8 cellular contexts compared by ENCODE assay signal in genomic region chr16:56910654-56911539, GRCh38. TPM values are rescaled to one million over a fixed set of nuclear protein-coding genes. Genes with fewer than 3 reads are reported as not detected.
DNase-seq lines count a peak whose midpoint lies in the region; ATAC-seq and TF ChIP-seq lines count a peak whose summit lies in the region.

No MANE protein-coding gene starts in this region.

- H3K4me1 Mint-ChIP-seq in activated naive CD4-positive, alpha-beta T cell treated with anti-CD3 and anti-CD28 coated beads, Interleukin-2, amount 50 U/mL, for 24 hours: peaks cover 22% of the 10 kb centered on the region
- H3K4me1 Mint-ChIP-seq in activated naive CD4-positive, alpha-beta T cell treated with anti-CD3 and anti-CD28 coated beads, Interleukin-2, amount 10 ng/mL, durations not matched to agents 7 days and 5 days: peaks cover 25% of the 10 kb centered on the region
- peaks cover 10 to 26% (median 19%) of the 10 kb centered on the region in 3 donors for H3K4me1 Mint-ChIP-seq in T-cell
- peaks cover 58 to 77% of the 10 kb centered on the region in 2 donors for H3K4me1 Mint-ChIP-seq in stimulated activated naive B cell treated with anti-CD40 and anti-IgM and Interleukin-4, amounts not matched to agents 10 μg/mL and 1 μg/mL and 100 μg/mL, for 72 hours

- H3K27me3 Mint-ChIP-seq in activated naive CD4-positive, alpha-beta T cell treated with anti-CD3 and anti-CD28 coated beads, Interleukin-2, amount 50 U/mL, for 24 hours: no peaks in the 10 kb centered on the region
- peaks cover 49% of the 10 kb centered on the region for H3K27me3 Mint-ChIP-seq in activated naive CD4-positive, alpha-beta T cell treated with anti-CD3 and anti-CD28 coated beads, Interleukin-2, amount 10 ng/mL, durations not matched to agents 7 days and 5 days
- H3K27me3 Mint-ChIP-seq in T-cell: peaks cover 0 to 6% of the 10 kb centered on the region in 2 donors
- no peaks in the 10 kb centered on the region for H3K27me3 Mint-ChIP-seq in stimulated activated naive B cell treated with anti-CD40 and anti-IgM and Interleukin-4, amounts not matched to agents 10 μg/mL and 1 μg/mL and 100 μg/mL, for 72 hours

- peak overlapping the region; percentile 23 for H3K27ac Mint-ChIP-seq in activated naive CD4-positive, alpha-beta T cell treated with anti-CD3 and anti-CD28 coated beads, Interleukin-2, amount 50 U/mL, for 24 hours
- H3K27ac Mint-ChIP-seq in activated naive CD4-positive, alpha-beta T cell treated with anti-CD3 and anti-CD28 coated beads, Interleukin-2, amount 10 ng/mL, durations not matched to agents 7 days and 5 days: no peak overlapping the region
- peak overlapping the region; percentile 4 to 36 for H3K27ac Mint-ChIP-seq in T-cell
- H3K27ac Mint-ChIP-seq in stimulated activated naive B cell treated with anti-CD40 and anti-IgM and Interleukin-4, amounts not matched to agents 10 μg/mL and 1 μg/mL and 100 μg/mL, for 72 hours: peak overlapping the region; percentile 89

- H3K4me3 Mint-ChIP-seq in activated naive CD4-positive, alpha-beta T cell treated with anti-CD3 and anti-CD28 coated beads, Interleukin-2, amount 50 U/mL, for 24 hours: peak overlapping the region; percentile 26
- H3K4me3 Mint-ChIP-seq in activated naive CD4-positive, alpha-beta T cell treated with anti-CD3 and anti-CD28 coated beads, Interleukin-2, amount 10 ng/mL, durations not matched to agents 7 days and 5 days: no peak overlapping the region
- no peak overlapping the region for H3K4me3 Mint-ChIP-seq in T-cell
- H3K4me3 Mint-ChIP-seq in stimulated activated naive B cell treated with anti-CD40 and anti-IgM and Interleukin-4, amounts not matched to agents 10 μg/mL and 1 μg/mL and 100 μg/mL, for 72 hours: peak overlapping the region; percentile 60 to 65

- no peaks in the 10 kb centered on the region for H3K36me3 Mint-ChIP-seq in activated naive CD4-positive, alpha-beta T cell treated with anti-CD3 and anti-CD28 coated beads, Interleukin-2, amount 50 U/mL, for 24 hours
- H3K36me3 Mint-ChIP-seq in activated naive CD4-positive, alpha-beta T cell treated with anti-CD3 and anti-CD28 coated beads, Interleukin-2, amount 10 ng/mL, durations not matched to agents 7 days and 5 days: no peaks in the 10 kb centered on the region
- H3K36me3 Mint-ChIP-seq in T-cell: no peaks in the 10 kb centered on the region
- H3K36me3 Mint-ChIP-seq in stimulated activated naive B cell treated with anti-CD40 and anti-IgM and Interleukin-4, amounts not matched to agents 10 μg/mL and 1 μg/mL and 100 μg/mL, for 72 hours: peaks cover 8 to 31% of the 10 kb centered on the region in 2 donors

- POLR2A ChIA-PET in T-cell (lab: Charles Lee): no interaction called here

- ATAC-seq in T-cell (replicated peaks in 1 of 4) (no peak), GM18505 (IDR thresholded peaks at IDR 0.05; ENCODE audit: unreplicated experiment) (no peak), GM18520 (IDR thresholded peaks at IDR 0.05; ENCODE audit: unreplicated experiment) (no peak), GM19324 (IDR thresholded peaks at IDR 0.05; ENCODE audit: low FRiP score, unreplicated experiment) (no peak)
- peak; percentile 25 to 28 for ATAC-seq in stimulated activated naive B cell treated with anti-CD40 and anti-IgM and Interleukin-4, amounts not matched to agents 10 μg/mL and 1 μg/mL and 100 μg/mL, for 72 hours (replicated peaks)

- DNase-seq in activated naive CD4-positive, alpha-beta T cell treated with anti-CD3 and anti-CD28 coated beads, Interleukin-2, amount 10 ng/mL, durations not matched to agents 7 days and 5 days: no peak
- peak in 1 of 34 experiments; percentile 5 for DNase-seq in T-cell
- peak; percentile 69 for DNase-seq in glomerular visceral epithelial cell (ENCODE audit: extremely low spot score)
- peak; percentile 55 for DNase-seq in stimulated activated naive B cell treated with anti-CD40 and anti-IgM and Interleukin-4, amounts not matched to agents 10 μg/mL and 1 μg/mL and 100 μg/mL, for 72 hours

- TF ChIP-seq POLR2A in GM18505 (IDR thresholded peaks at IDR 0.05; ENCODE audit: borderline replicate concordance, extremely low read depth, insufficient read depth, insufficient read length): no peak

- CTCF ChIA-PET in activated naive CD4-positive, alpha-beta T cell treated with anti-CD3 and anti-CD28 coated beads, Interleukin-2, amount 10 ng/mL, durations not matched to agents 7 days and 5 days (lab: Charles Lee): interaction anchor here (1.5 kb wide), 1 partner anchor 8 kb away, joined by 3 read pairs; no protein-coding TSS in a partner anchor
- CTCF ChIA-PET in T-cell (lab: Charles Lee): interaction anchor here in 1 of 2 donors (0.7 kb wide), 2 partner anchors 16 to 996 kb away, joined by 3 to 8 read pairs; no protein-coding TSS in a partner anchor

- H3K9me3 Mint-ChIP-seq in activated naive CD4-positive, alpha-beta T cell treated with anti-CD3 and anti-CD28 coated beads, Interleukin-2, amount 50 U/mL, for 24 hours: no peaks in the 10 kb centered on the region
- H3K9me3 Mint-ChIP-seq in activated naive CD4-positive, alpha-beta T cell treated with anti-CD3 and anti-CD28 coated beads, Interleukin-2, amount 10 ng/mL, durations not matched to agents 7 days and 5 days: no peaks in the 10 kb centered on the region
- peaks cover 0 to 5% (median 0%) of the 10 kb centered on the region in 3 donors for H3K9me3 Mint-ChIP-seq in T-cell
- peaks cover 0 to 4% of the 10 kb centered on the region in 2 donors for H3K9me3 Mint-ChIP-seq in stimulated activated naive B cell treated with anti-CD40 and anti-IgM and Interleukin-4, amounts not matched to agents 10 μg/mL and 1 μg/mL and 100 μg/mL, for 72 hours

RNA-seq across cellular contexts. Expression of gene HERPUD1, which starts 21.0 kb away (rescaled TPM):
- total RNA-seq in T-cell: 100 to 1,000 TPM; 149 to 185 (median 167) TPM

RNA-seq across cellular contexts. Expression of gene SLC12A3, which starts 45.9 kb away (rescaled TPM):
- total RNA-seq in T-cell: under 1 TPM in 1 of 5 donors, not detected in 4; 0.35 TPM

RNA-seq across cellular contexts. Expression of gene CETP, which starts 50.9 kb away (rescaled TPM):
- under 1 TPM in 3 of 5 donors, not detected in 2; 0.18 to 0.25 (median 0.19) TPM for total RNA-seq in T-cell

Comparison
In these comparisons a context has a peak if more than half of its experiments do, and no peak if none do; other contexts are left out.
1. H3K4me3 Mint-ChIP-seq: peak in activated naive CD4-positive, alpha-beta T cell treated with anti-CD3 and anti-CD28 coated beads, Interleukin-2, amount 50 U/mL, for 24 hours (single experiment) and stimulated activated naive B cell treated with anti-CD40 and anti-IgM and Interleukin-4, amounts not matched to agents 10 μg/mL and 1 μg/mL and 100 μg/mL, for 72 hours (2 of 2); none in activated naive CD4-positive, alpha-beta T cell treated with anti-CD3 and anti-CD28 coated beads, Interleukin-2, amount 10 ng/mL, durations not matched to agents 7 days and 5 days (single experiment) and T-cell (0 of 3).
2. ATAC-seq: peak in stimulated activated naive B cell treated with anti-CD40 and anti-IgM and Interleukin-4, amounts not matched to agents 10 μg/mL and 1 μg/mL and 100 μg/mL, for 72 hours (2 of 2); none in T-cell (0 of 4), GM18505 (single experiment), GM18520 (single experiment) and GM19324 (single experiment).